In genomic region chr2:88627856-88628568, GRCh38 we compare ENCODE assay signal across 8 cellular contexts. TPM values are rescaled to one million over a fixed set of nuclear protein-coding genes. Genes with fewer than 3 reads are reported as not detected.
DNase-seq lines count a peak whose midpoint lies in the region; ATAC-seq lines count a peak whose summit lies in the region.

No MANE protein-coding gene starts in this region.

- peak overlapping the region; percentile 80 for H2BK120ac ChIP-seq in mesenchymal stem cell (ENCODE audit: low read depth, low read length)

- H3K23ac ChIP-seq in mesenchymal stem cell (ENCODE audit: low read length in 2 of 2), result no peak overlapping the region

- peaks cover 8% of the 10 kb centered on the region for H3K79me1 ChIP-seq in mesenchymal stem cell (replicated peaks; ENCODE audit: low read length, poor library complexity, severe bottlenecking)

- H2BK12ac ChIP-seq in mesenchymal stem cell (ENCODE audit: low read length in 2 of 2), result peak overlapping the region; percentile 90 to 93

- peak overlapping the region; percentile 98 for H4K8ac ChIP-seq in mesenchymal stem cell (ENCODE audit: low read length)

- ATAC-seq in GM18520 (IDR thresholded peaks at IDR 0.05; ENCODE audit: unreplicated experiment) (peak; percentile 16), HG03039 (IDR thresholded peaks at IDR 0.05; ENCODE audit: unreplicated experiment) (peak; percentile 33)

- H3K36me3 ChIP-seq in mesenchymal stem cell (ENCODE audit: control insufficient read depth in 1 of 2, insufficient read depth in 2 of 2, low read depth in 1 of 2, low read length in 2 of 2), result no peaks in the 10 kb centered on the region

- DNase-seq in ACHN (peak; percentile 97), NCI-H524 (lab: John Stamatoyannopoulos, UW) (peak; percentile 82 to 87), mesenchymal stem cell (peak; percentile 99)
- peak; percentile 57 to 63 for DNase-seq in activated CD4-positive, alpha-beta T cell treated with anti-CD3 and anti-CD28 coated beads, Interleukin-2, amount 50 U/mL, for 24 hours (ENCODE audit: low read depth in 1 of 2, low spot score in 1 of 2)
- DNase-seq in effector CD8-positive, alpha-beta T cell (lab: John Stamatoyannopoulos, UW), result peak; percentile 68
- peak; percentile 56 to 57 for DNase-seq in stimulated activated CD8-positive, alpha-beta memory T cell treated with anti-CD3 and anti-CD28 coated beads, Interleukin-15, amount 100 ng/mL, for 4 hours (ENCODE audit: low read depth in 2 of 2)

- H3K4me1 ChIP-seq in mesenchymal stem cell (ENCODE audit: control insufficient read depth, insufficient read depth, low read depth, low read length), result peaks cover 4% of the 10 kb centered on the region

- H4K91ac ChIP-seq in mesenchymal stem cell (ENCODE audit: low read length), result peak overlapping the region; percentile 99

- H3K18ac ChIP-seq in mesenchymal stem cell (ENCODE audit: low read depth in 1 of 2, low read length in 2 of 2), result peak overlapping the region; percentile 98 to 99

- peak overlapping the region; percentile 77 for H2BK15ac ChIP-seq in mesenchymal stem cell (ENCODE audit: low read depth, poor library complexity, severe bottlenecking)

- peak overlapping the region; percentile 63 to 84 for H3K4me3 ChIP-seq in mesenchymal stem cell (ENCODE audit: insufficient read depth in 1 of 2, low read depth in 1 of 2, low read length in 2 of 2)

- no peak overlapping the region for H2AK5ac ChIP-seq in mesenchymal stem cell (ENCODE audit: low read length, severe bottlenecking)

- WGBS in mesenchymal stem cell, result 9% methylated on average over 21 of the region's 21 CpGs

- in situ Hi-C loops in ACHN (cut with HindIII; ENCODE audit: low pct_ligation_motif_present, low pct_unique_long_range_greater_than_20kb, low sequenced_read_pairs), result no loop called here

- no peak overlapping the region for H2BK5ac ChIP-seq in mesenchymal stem cell (ENCODE audit: low read depth, low read length, poor library complexity, severe bottlenecking)

- peak overlapping the region; percentile 99 for H3K27ac ChIP-seq in mesenchymal stem cell (ENCODE audit: low read length, poor library complexity, severe bottlenecking)

- H3K4ac ChIP-seq in mesenchymal stem cell (ENCODE audit: low read depth in 1 of 2, low read length in 2 of 2), result peak overlapping the region; percentile 92 to 98

- H3K9me3 ChIP-seq in mesenchymal stem cell (ENCODE audit: control insufficient read depth, low read length), result no peaks in the 10 kb centered on the region

- peak overlapping the region; percentile 80 for H2AFZ ChIP-seq in mesenchymal stem cell (ENCODE audit: low read depth, low read length)

- peak overlapping the region; percentile 93 for H3K9ac ChIP-seq in mesenchymal stem cell (ENCODE audit: low read length)

- peak overlapping the region; percentile 86 for H3K4me2 ChIP-seq in mesenchymal stem cell (ENCODE audit: low read length, poor library complexity, severe bottlenecking)

- peak overlapping the region in 1 of 2 experiments; percentile 93 for H3K14ac ChIP-seq in mesenchymal stem cell (ENCODE audit: low read length in 2 of 2)

- no peaks in the 10 kb centered on the region for H3K27me3 ChIP-seq in mesenchymal stem cell (ENCODE audit: control insufficient read depth in 1 of 2, insufficient read depth in 1 of 2, low read length in 2 of 2)

RNA-seq across cellular contexts. Expression of gene EIF2AK3, which starts 0.7 kb away (rescaled TPM):
- 12.2 TPM for polyA plus RNA-seq in mesenchymal stem cell (2013, experiment 1 of 2)
- 14.6 TPM for polyA plus RNA-seq in mesenchymal stem cell (2013, experiment 2 of 2)

Comparison
In these comparisons a context has a peak if more than half of its experiments do, and no peak if none do; other contexts are left out.
1. Peak in every context shown above with its lines: DNase-seq, ATAC-seq, H3K4me3 ChIP-seq and H3K27ac ChIP-seq.